In genomic region chr2:69204654-69205053, GRCh38 we compare ENCODE assay signal across 16 cellular contexts.
"Had no signal": no experiment of that assay in that cellular context is flagged by ENCODE, and none has a peak within 500 bp of the region (broad histone marks: within the 10 kb centered on the region; RNA-seq: fewer than 3 reads in every experiment).

No MANE protein-coding gene starts in this region.

- ATAC-seq: activated CD8-positive, alpha-beta T cell treated with anti-CD3 and anti-CD28 coated beads, Interleukin-2, amount 10 ng/mL, durations not matched to agents 7 days and 5 days; activated naive CD4-positive, alpha-beta T cell treated with anti-CD3 and anti-CD28 coated beads, Interleukin-2, amount 50 U/mL, for 72 hours; activated T-cell treated with anti-CD3 and anti-CD28 coated beads, Interleukin-2, amount 50 U/mL, for 72 hours; body of pancreas; effector memory CD8-positive, alpha-beta T cell; lower lobe of right lung; upper lobe of right lung had no signal

- H3K9ac ChIP-seq: neural progenitor cell, parathyroid adenoma had no signal

- H3K9me3 ChIP-seq: body of pancreas, lower lobe of right lung, upper lobe of right lung had no signal

- H3K27ac ChIP-seq: body of pancreas, lower lobe of right lung, neural progenitor cell, parathyroid adenoma, upper lobe of right lung had no signal

- H3K27me3 ChIP-seq: body of pancreas, neural progenitor cell, upper lobe of right lung had no signal

- H2AFZ ChIP-seq: neural progenitor cell, parathyroid adenoma had no signal

- H3K4me1 ChIP-seq: body of pancreas had no signal

- H3K4me2 ChIP-seq: neural progenitor cell had no signal

- DNase-seq: activated CD4-positive, alpha-beta T cell treated with anti-CD3 and anti-CD28 coated beads, Interleukin-2, amount 10 ng/mL, durations not matched to agents 24 days and 14 days; activated CD4-positive, CD25-positive, alpha-beta regulatory T cell; activated CD8-positive, alpha-beta memory T cell treated with anti-CD3 and anti-CD28 coated beads, Interleukin-2, amount 50 U/mL, for 48 hours; activated CD8-positive, alpha-beta T cell treated with anti-CD3 and anti-CD28 coated beads, Interleukin-2, amount 10 ng/mL, durations not matched to agents 7 days and 5 days; activated gamma-delta T cell; activated T-cell treated with anti-CD3 and anti-CD28 coated beads, Interleukin-2, amount 50 U/mL, for 72 hours; amygdala; body of pancreas; effector memory CD8-positive, alpha-beta T cell; left cardiac atrium; lower lobe of right lung; small intestine; upper lobe of right lung had no signal

- H3K4me3 ChIP-seq: body of pancreas, lower lobe of right lung, neural progenitor cell, upper lobe of right lung had no signal

- H3K36me3 ChIP-seq: lower lobe of right lung, neural progenitor cell, upper lobe of right lung had no signal
